In the genomic region with DNA sequence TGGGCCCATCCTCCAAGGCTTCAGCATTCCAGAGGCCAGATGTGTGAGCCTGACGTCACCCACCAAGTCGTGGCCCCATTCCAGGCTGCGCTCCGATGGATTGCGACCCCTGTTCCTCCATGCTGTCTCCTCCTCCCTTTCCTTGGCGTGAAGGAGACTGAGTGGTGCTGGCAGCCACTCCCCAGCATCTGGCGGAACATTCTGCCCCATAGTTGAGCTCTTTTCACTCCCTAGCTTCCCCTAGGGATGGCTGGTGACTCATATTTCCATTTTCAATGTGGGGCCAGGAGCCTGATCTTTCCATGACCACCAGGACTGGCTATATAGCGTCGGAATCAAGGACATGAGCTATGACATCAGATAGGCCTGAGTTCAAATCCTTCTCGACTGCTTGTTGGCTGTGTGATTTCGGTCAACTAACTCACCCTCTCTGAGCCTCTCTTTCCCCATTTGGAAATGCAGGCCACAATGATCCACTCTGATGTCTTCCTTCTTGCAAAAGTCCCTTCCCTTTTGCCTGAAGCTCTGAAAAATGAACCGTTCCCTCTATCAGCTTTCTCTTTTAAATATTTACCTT, we compare ENCODE assay signal across 9 cellular contexts. TPM values are rescaled to one million over a fixed set of nuclear protein-coding genes. Genes with fewer than 3 reads are reported as not detected.
A peak's percentile ranks its signal among the peaks of the same experiment; 100 is the strongest.
DNase-seq lines count a peak whose midpoint lies in the region; ATAC-seq and TF ChIP-seq lines count a peak whose summit lies in the region.
"Had no signal": no experiment of that assay in that cellular context is flagged by ENCODE, and none has a peak within 500 bp of the region (broad histone marks: within the 10 kb centered on the region; RNA-seq: fewer than 3 reads in every experiment).

No MANE protein-coding gene starts in this region.

- WGBS in adrenal gland, 4 donors, result 48 to 63% (median 54%) methylated on average over 10 to 12 of the region's 12 CpGs
- WGBS in heart right ventricle, 2 donors, result 36 to 52% methylated on average over 12 of the region's 12 CpGs
- WGBS in psoas muscle, 3 donors, result 14 to 24% (median 19%) methylated on average over 12 of the region's 12 CpGs

- H3K4me3 ChIP-seq in adrenal gland, result no peak overlapping the region
- no peak overlapping the region for H3K4me3 ChIP-seq in heart right ventricle
- H3K4me3 ChIP-seq in psoas muscle, result no peak overlapping the region

- intact Hi-C loops in adrenal gland (cut with DNase I), result no loop called here
- intact Hi-C loops in heart right ventricle (cut with DNase I), result loop anchor here in 2 of 10 donors (1.0 to 10.0 kb wide), 2 partner anchors 24 to 59 kb away; partner anchors contain the start of gene DUSP1 (in 1 of the 2)
- intact Hi-C loops in psoas muscle (cut with DNase I), result loop anchor here in 1 of 2 donors (10.0 kb wide), 1 partner anchor 69 kb away; no protein-coding TSS in a partner anchor

- H3K27me3 ChIP-seq in adrenal gland, result no peaks in the 10 kb centered on the region
- H3K27me3 ChIP-seq in heart right ventricle, result no peaks in the 10 kb centered on the region
- no peaks in the 10 kb centered on the region for H3K27me3 ChIP-seq in psoas muscle (ENCODE audit: insufficient read depth in 3 of 3, low read length in 2 of 3)

- H3K4me1 ChIP-seq in adrenal gland (replicated peaks in 1 of 2) (peaks cover 13 to 55% of the 10 kb centered on the region in 2 donors), heart right ventricle (peaks cover 6 to 84% (median 25%) of the 10 kb centered on the region in 9 donors), psoas muscle (peaks cover 51% of the 10 kb centered on the region)

- H3K9me3 ChIP-seq in adrenal gland (replicated peaks in 1 of 3) (no peaks in the 10 kb centered on the region), heart right ventricle (no peaks in the 10 kb centered on the region), psoas muscle (no peaks in the 10 kb centered on the region)

- DNase-seq in DMS 273 (lab: John Stamatoyannopoulos, UW; ENCODE audit: unreplicated experiment) (peak; percentile 98), adrenal gland (peak; percentile 66 to 92 (median 79)), heart right ventricle (peak; percentile 93 to 96), psoas muscle (peak; percentile 96 to 97), cerebellar cortex (ENCODE audit: low spot score) (no peak)
- no peak for DNase-seq in activated CD4-positive, alpha-beta T cell treated with anti-CD3 and anti-CD28 coated beads for 48 hours
- DNase-seq: GF-D8 had no signal

- H3K36me3 ChIP-seq in adrenal gland (replicated peaks in 1 of 2), result no peaks in the 10 kb centered on the region
- H3K36me3 ChIP-seq in heart right ventricle, result no peaks in the 10 kb centered on the region
- H3K36me3 ChIP-seq in psoas muscle (ENCODE audit: insufficient read depth in 1 of 2, low read depth in 1 of 2), result no peaks in the 10 kb centered on the region

- TF ChIP-seq POLR2A in adrenal gland (IDR thresholded peaks at IDR 0.05), result no peak

- peak overlapping the region in 3 of 5 donors; percentile 22 to 86 (median 70) for H3K27ac ChIP-seq in adrenal gland
- peak overlapping the region; percentile 19 to 95 (median 74) for H3K27ac ChIP-seq in heart right ventricle
- peak overlapping the region; percentile 77 for H3K27ac ChIP-seq in psoas muscle

- ATAC-seq in heart right ventricle (peak; percentile 93 to 97 (median 95)), psoas muscle (peak; percentile 31 to 85 (median 83)), GM19467 (IDR thresholded peaks at IDR 0.05; ENCODE audit: unreplicated experiment) (no peak), GM18907 (IDR thresholded peaks at IDR 0.05; ENCODE audit: unreplicated experiment) (no peak)

- peak in 1 of 6 experiments; percentile 5 for TF ChIP-seq CTCF in adrenal gland (IDR thresholded peaks at IDR 0.05)
- peak in 1 of 9 donors; percentile 6 for TF ChIP-seq CTCF in heart right ventricle (IDR thresholded peaks at IDR 0.05)
- no peak for TF ChIP-seq CTCF in psoas muscle (IDR thresholded peaks at IDR 0.05)

RNA-seq across cellular contexts. Expression of gene DUSP1, which starts 24.5 kb away (rescaled TPM):
- total RNA-seq in adrenal gland, result 100 to 1,000 TPM in 7 of 8 donors, 10 to 100 TPM in 1; 60.5 to 603 (median 339) TPM
- polyA plus RNA-seq in adrenal gland, result 100 to 1,000 TPM in 1 of 3 donors, 10 to 100 TPM in 2; 59.5 to 107 (median 77.1) TPM
- total RNA-seq in heart right ventricle, result 100 to 1,000 TPM in 7 of 10 donors, 10 to 100 TPM in 3; 55.7 to 215 (median 143) TPM
- 10 to 100 TPM; 33.3 to 98.6 TPM for polyA plus RNA-seq in heart right ventricle
- total RNA-seq in psoas muscle, result 100 to 1,000 TPM in 3 of 4 donors, 10 to 100 TPM in 1; 89.0 to 287 (median 164) TPM
- polyA plus RNA-seq in psoas muscle, result 100 to 1,000 TPM in 2 of 3 donors, 10 to 100 TPM in 1; 81.8 to 258 (median 141) TPM

RNA-seq across cellular contexts. Expression of gene ERGIC1, which starts 38.6 kb away (rescaled TPM):
- 100 to 1,000 TPM; 108 to 410 (median 254) TPM for total RNA-seq in adrenal gland
- 100 to 1,000 TPM in 2 of 3 donors, 10 to 100 TPM in 1; 71.9 to 450 (median 103) TPM for polyA plus RNA-seq in adrenal gland
- total RNA-seq in heart right ventricle, result 10 to 100 TPM; 60.3 to 91.9 (median 74.2) TPM
- 10 to 100 TPM; 48.0 to 64.9 TPM for polyA plus RNA-seq in heart right ventricle
- 10 to 100 TPM; 49.9 to 86.5 (median 53.7) TPM for total RNA-seq in psoas muscle
- 100 to 1,000 TPM in 1 of 3 donors, 10 to 100 TPM in 2; 50.5 to 116 (median 60.1) TPM for polyA plus RNA-seq in psoas muscle

Comparison
In these comparisons a context has a peak if more than half of its experiments do, and no peak if none do; other contexts are left out.
1. DNase-seq: peak in DMS 273 (single experiment), adrenal gland (7 of 7), heart right ventricle (2 of 2) and psoas muscle (2 of 2); none in activated CD4-positive, alpha-beta T cell treated with anti-CD3 and anti-CD28 coated beads for 48 hours (single experiment) and cerebellar cortex (single experiment).
2. ATAC-seq: peak in heart right ventricle (8 of 8) and psoas muscle (4 of 4); none in GM19467 (single experiment) and GM18907 (single experiment).
3. Peak in every context shown above with its lines, with median percentiles within 50 percentile points of each other: H3K27ac ChIP-seq.